9 cellular contexts compared by ENCODE assay signal in genomic region chr15:70376031-70376928, GRCh38.
A peak's percentile ranks its signal among the peaks of the same experiment; 100 is the strongest.
DNase-seq lines count a peak whose midpoint lies in the region; ATAC-seq, FAIRE-seq and TF ChIP-seq lines count a peak whose summit lies in the region.
"Had no signal": no experiment of that assay in that cellular context is flagged by ENCODE, and none has a peak within 500 bp of the region (broad histone marks: within the 10 kb centered on the region; RNA-seq: fewer than 3 reads in every experiment).

No MANE protein-coding gene starts in this region.

- ATAC-seq in pancreas (no peak), HG02970 (IDR thresholded peaks at IDR 0.05; ENCODE audit: low FRiP score, unreplicated experiment) (no peak), HG03442 (IDR thresholded peaks at IDR 0.05; ENCODE audit: unreplicated experiment) (no peak), GM21723 (IDR thresholded peaks at IDR 0.05; ENCODE audit: unreplicated experiment) (no peak)

- H3K9me3 ChIP-seq in pancreas: no peaks in the 10 kb centered on the region

- intact Hi-C loops in pancreas (cut with DNase I): no loop called here

- FAIRE-seq in pancreas (lab: Jason Lieb, UNC): no peak
- FAIRE-seq: G401.6 had no signal

- peaks cover 0 to 10% (median 3%) of the 10 kb centered on the region in 3 donors for H3K4me1 ChIP-seq in pancreas

- H3K4me3 ChIP-seq in foreskin fibroblast (ENCODE audit: low read depth in 1 of 2, low read length in 2 of 2) (peak overlapping the region; percentile 31 to 38), pancreas (peak overlapping the region in 2 of 4 donors; percentile 13 to 26)

- peak; percentile 38 for DNase-seq in Daoy (ENCODE audit: low read depth)
- peak; percentile 40 for DNase-seq in NCI-H524 treated with DMSO at 0.1 percent for 48 hours (lab: John Stamatoyannopoulos, UW)
- DNase-seq in foreskin fibroblast: no peak
- DNase-seq in pancreas: no peak
- no peak for DNase-seq in HPDE6-E6E7 (ENCODE audit: extremely low spot score)

- H3K27ac ChIP-seq in pancreas: peak overlapping the region in 3 of 4 donors; percentile 0 to 44 (median 39)

- TF ChIP-seq CTCF in foreskin fibroblast (IDR thresholded peaks at IDR 0.05; ENCODE audit: low read depth, low read length) (no peak), pancreas (IDR thresholded peaks at IDR 0.05) (no peak)

- no peaks in the 10 kb centered on the region for H3K27me3 ChIP-seq in pancreas

- 56 to 65% methylated on average over 11 to 12 of the region's 12 CpGs for WGBS in pancreas, 2 donors

- no peaks in the 10 kb centered on the region for H3K36me3 ChIP-seq in pancreas

Comparison
In these comparisons a context has a peak if more than half of its experiments do, and no peak if none do; other contexts are left out.
1. DNase-seq: peak in Daoy (single experiment) and NCI-H524 treated with DMSO at 0.1 percent for 48 hours (single experiment); none in foreskin fibroblast (0 of 2), pancreas (0 of 6) and HPDE6-E6E7 (single experiment).